In the genomic region with DNA sequence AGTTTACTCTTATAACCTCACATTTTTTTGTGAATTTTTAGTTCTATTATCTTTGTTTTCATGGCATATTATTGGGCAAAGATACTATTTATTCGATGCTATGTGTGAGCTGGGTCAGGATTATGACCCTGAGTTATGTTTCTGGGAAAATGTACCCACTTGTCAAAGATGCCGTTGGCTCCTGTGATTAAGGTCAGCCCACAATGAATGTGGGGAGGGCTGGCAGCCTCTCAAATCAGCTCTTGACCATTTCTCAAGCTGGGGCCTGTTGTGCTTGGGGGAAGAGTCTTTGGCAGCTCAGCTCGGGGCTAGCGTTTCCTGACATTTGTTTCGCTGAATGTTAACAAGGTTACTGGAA, we compare ENCODE assay signal across 13 cellular contexts.
DNase-seq lines count a peak whose midpoint lies in the region; ATAC-seq and TF ChIP-seq lines count a peak whose summit lies in the region.
"Had no signal": no experiment of that assay in that cellular context is flagged by ENCODE, and none has a peak within 500 bp of the region (broad histone marks: within the 10 kb centered on the region; RNA-seq: fewer than 3 reads in every experiment).

No MANE protein-coding gene starts in this region.

- peaks cover 39% of the 10 kb centered on the region for H3K4me1 ChIP-seq in left ventricle myocardium inferior
- peaks cover 11% of the 10 kb centered on the region for H3K4me1 ChIP-seq in rectal smooth muscle tissue (ENCODE audit: control insufficient read depth, insufficient read depth, low read length)

- intact Hi-C loops in left ventricle myocardium inferior (cut with micrococcal nuclease) = no loop called here

- no peak for ATAC-seq in GM21390 (IDR thresholded peaks at IDR 0.05; ENCODE audit: unreplicated experiment)

- in situ Hi-C loops in astrocyte of the cerebellum (cut with HindIII; ENCODE audit: low sequenced_read_pairs) = no loop called here

- H3K27ac ChIP-seq in left ventricle myocardium inferior (replicated peaks) (peak overlapping the region; percentile 41), rectal smooth muscle tissue (ENCODE audit: low read depth, low read length) (peak overlapping the region; percentile 23)
- H3K27ac ChIP-seq: BLaER1 had no signal

- H3K27me3 ChIP-seq in H7 (ENCODE audit: control insufficient read depth, insufficient read depth, low read length) (no peaks in the 10 kb centered on the region), left ventricle myocardium inferior (ENCODE audit: low read depth) (no peaks in the 10 kb centered on the region), rectal smooth muscle tissue (ENCODE audit: control insufficient read depth, insufficient read depth, low read length) (no peaks in the 10 kb centered on the region)
- H3K27me3 ChIP-seq: BLaER1 had no signal

- H3K4me3 ChIP-seq in H7 (ENCODE audit: insufficient read depth, low read depth, low read length) (no peak overlapping the region), astrocyte of the cerebellum (ENCODE audit: low read depth, low read length) (no peak overlapping the region), left ventricle myocardium inferior (no peak overlapping the region), rectal smooth muscle tissue (ENCODE audit: low read length) (no peak overlapping the region)
- H3K4me3 ChIP-seq: BLaER1 had no signal

- peak; percentile 48 for DNase-seq in H7
- DNase-seq in astrocyte of the cerebellum (ENCODE audit: low read depth) = peak; percentile 70
- no peak for DNase-seq in left ventricle myocardium inferior
- no peak for DNase-seq in NCI-H345 treated with DMSO at 0.1 percent for 48 hours (lab: John Stamatoyannopoulos, UW; ENCODE audit: unreplicated experiment)
- no peak for DNase-seq in midbrain (lab: John Stamatoyannopoulos, UW)
- DNase-seq in NCI-H69 (lab: John Stamatoyannopoulos, UW) = no peak
- DNase-seq: activated naive CD8-positive, alpha-beta T cell treated with anti-CD3 and anti-CD28 coated beads, Interleukin-2, amount 10 ng/mL, durations not matched to agents 7 days and 5 days; islet precursor cell; NCI-H2029 treated with DMSO at 0.1 percent for 48 hours; T1000 had no signal

- H3K9me3 ChIP-seq in left ventricle myocardium inferior (replicated peaks) = no peaks in the 10 kb centered on the region
- H3K9me3 ChIP-seq: BLaER1 had no signal

- H3K9ac ChIP-seq in rectal smooth muscle tissue (ENCODE audit: low read length) = no peak overlapping the region
- H3K9ac ChIP-seq: BLaER1 had no signal

- TF ChIP-seq CTCF in astrocyte of the cerebellum (IDR thresholded peaks at IDR 0.05; ENCODE audit: low read depth, low read length, missing control alignments) (no peak), left ventricle myocardium inferior (IDR thresholded peaks at IDR 0.05; ENCODE audit: borderline replicate concordance) (no peak)

- H3K36me3 ChIP-seq in H7 (replicated peaks; ENCODE audit: control insufficient read depth, insufficient read depth, low read length) (peaks cover 2% of the 10 kb centered on the region; the same call in 1 of the 2 replicates), left ventricle myocardium inferior (no peaks in the 10 kb centered on the region), rectal smooth muscle tissue (ENCODE audit: control insufficient read depth, insufficient read depth, low read length) (no peaks in the 10 kb centered on the region)

Comparison
In these comparisons a context has a peak if more than half of its experiments do, and no peak if none do; other contexts are left out.
1. DNase-seq: peak in H7 (single experiment) and astrocyte of the cerebellum (single experiment); none in left ventricle myocardium inferior (single experiment), NCI-H345 treated with DMSO at 0.1 percent for 48 hours (single experiment), midbrain (single experiment) and NCI-H69 (single experiment).